In the genomic region with DNA sequence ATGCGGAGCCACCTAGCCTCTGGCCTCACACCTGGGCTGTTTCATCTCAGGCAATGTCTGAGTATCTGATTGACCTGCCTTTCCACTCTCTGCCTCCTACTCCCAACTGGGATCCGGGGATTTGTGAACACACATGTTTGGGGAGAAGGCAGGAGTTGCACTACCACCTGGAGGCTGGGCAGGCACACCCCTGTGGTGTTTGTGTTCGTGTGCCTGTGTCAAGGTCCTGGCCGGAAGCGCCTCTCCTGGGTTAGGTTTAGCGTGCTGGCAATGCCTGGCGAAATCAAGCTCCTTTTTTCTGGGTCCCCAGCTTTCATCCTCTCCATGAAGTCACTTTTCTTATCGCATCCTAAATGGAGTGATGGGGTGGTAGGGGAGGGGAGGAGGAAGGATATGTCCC, we compare ENCODE assay signal across 22 cellular contexts.
"Had no signal": no experiment of that assay in that cellular context is flagged by ENCODE, and none has a peak within 500 bp of the region (broad histone marks: within the 10 kb centered on the region; RNA-seq: fewer than 3 reads in every experiment).

No MANE protein-coding gene starts in this region.

- H3K36me3 Mint-ChIP-seq: activated naive CD8-positive, alpha-beta T cell; brain had no signal

- H3K4me3 Mint-ChIP-seq: activated CD8-positive, alpha-beta T cell treated with anti-CD3 and anti-CD28 coated beads, Interleukin-2, amount 10 ng/mL, durations not matched to agents 7 days and 5 days; activated naive CD8-positive, alpha-beta T cell; brain; central memory CD8-positive, alpha-beta T cell; T-helper 1 cell treated with Interleukin-12 subunit alpha and Interleukin-12 subunit beta and Interleukin-4 antibody, amounts not matched to agents 30 μg/mL and 1 μg/mL, for 36 hours had no signal

- H3K9me3 Mint-ChIP-seq: brain; central memory CD8-positive, alpha-beta T cell had no signal

- ATAC-seq: activated CD8-positive, alpha-beta T cell treated with anti-CD3 and anti-CD28 coated beads, Interleukin-2, amount 10 ng/mL, durations not matched to agents 7 days and 5 days; PC-3 had no signal

- DNase-seq: activated CD4-positive, alpha-beta T cell treated with anti-CD3 and anti-CD28 coated beads for 48 hours; activated CD4-positive, alpha-beta T cell treated with anti-CD3 and anti-CD28 coated beads, Interleukin-2, amount 50 U/mL, for 4 hours; activated CD4-positive, CD25-positive, alpha-beta regulatory T cell treated with anti-CD3 and anti-CD28 coated beads, Interleukin-2, amount 50 U/mL, for 72 hours; activated CD8-positive, alpha-beta memory T cell treated with anti-CD3 and anti-CD28 coated beads, Interleukin-2, amount 50 U/mL, for 48 hours; activated CD8-positive, alpha-beta T cell treated with anti-CD3 and anti-CD28 coated beads, Interleukin-2, amount 10 ng/mL, durations not matched to agents 7 days and 5 days; activated naive CD4-positive, alpha-beta T cell; activated T-cell treated with anti-CD3 and anti-CD28 coated beads, Interleukin-2, amount 50 U/mL, for 1 hour; amygdala; KG1; NCI-H1092; NCI-H1417; NCI-H187; NCI-H2081; NCI-H510A treated with DMSO at 0.1 percent for 48 hours; NCI-H69; PC-3; SHP77 treated with DMSO at 0.1 percent for 48 hours had no signal

- FAIRE-seq: astrocyte had no signal

- H3K4me1 Mint-ChIP-seq: brain had no signal

- H3K27ac Mint-ChIP-seq: activated CD8-positive, alpha-beta T cell treated with anti-CD3 and anti-CD28 coated beads, Interleukin-2, amount 10 ng/mL, durations not matched to agents 7 days and 5 days; activated naive CD8-positive, alpha-beta T cell; brain; T-helper 1 cell treated with Interleukin-12 subunit alpha and Interleukin-12 subunit beta and Interleukin-4 antibody, amounts not matched to agents 30 μg/mL and 1 μg/mL, for 36 hours had no signal
